ENCODE assay signal across 1 cellular context in the genomic region with DNA sequence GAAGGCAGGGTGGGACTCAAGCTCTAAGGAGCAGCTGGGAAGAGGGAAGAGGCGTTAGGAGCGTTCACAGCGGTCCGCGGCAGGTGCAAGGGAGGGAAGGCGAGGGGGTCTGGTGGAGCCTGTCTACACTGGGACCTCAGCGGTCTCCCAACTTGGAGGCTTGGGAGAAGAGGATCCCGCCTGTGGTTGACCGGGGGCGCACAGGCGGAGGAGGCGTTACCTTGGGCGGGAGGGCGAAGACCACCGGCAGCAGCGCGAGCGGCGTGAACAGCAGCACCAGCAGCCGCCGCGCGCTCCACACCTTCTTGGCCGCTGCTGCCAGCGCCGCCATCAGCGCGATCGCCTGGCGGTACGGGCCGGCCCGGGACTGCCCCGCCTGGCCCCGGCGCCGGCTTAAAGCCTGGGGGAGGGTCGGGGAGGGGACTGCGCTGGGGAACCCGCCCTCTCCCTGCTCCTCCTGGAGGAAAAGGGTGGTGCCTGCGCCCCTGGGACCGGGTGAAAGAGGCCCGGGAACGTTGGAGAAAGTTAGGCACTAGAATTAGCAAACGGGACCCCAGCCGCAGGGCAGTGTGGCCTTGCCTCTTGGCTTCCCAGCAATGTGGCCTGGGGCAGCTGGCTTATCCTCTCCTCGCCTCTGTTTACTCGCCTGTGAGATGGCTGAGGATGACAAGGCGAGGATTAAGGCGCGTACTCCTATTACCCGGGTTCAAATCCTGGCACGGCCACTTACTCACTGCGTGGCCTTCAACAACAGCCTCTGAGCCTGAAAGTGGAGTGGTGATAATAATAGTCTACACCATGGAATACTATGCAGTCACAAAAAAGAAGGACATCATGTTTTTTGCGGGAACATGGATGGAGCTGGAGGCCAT.
TF ChIP-seq lines count a peak whose summit lies in the region.

Gene SLC13A3 (minus strand): TSS at position 369 of the 872 bp plus-strand sequence. CDS start 38 bp downstream, at position 331.

TF ChIP-seq in HepG2, 621 proteins besides CTCF, POLR2A, EP300 and RAD21 (continued from another document and continues in another):
- TF ChIP-seq ZSCAN29 (CRISPR knock-in tag; conservative IDR thresholded peaks at IDR 0.05) (peak; percentile 85), ZNF256 (CRISPR knock-in tag; conservative IDR thresholded peaks at IDR 0.05) (no peak), CREBL2 (CRISPR knock-in tag; IDR thresholded peaks at IDR 0.05; ENCODE audit: borderline replicate concordance) (no peak; the same call in 1 of the 2 replicates), ZFX (CRISPR knock-in tag; IDR thresholded peaks at IDR 0.05; ENCODE audit: low read depth) (peak; percentile 89), TFDP1 (CRISPR knock-in tag; IDR thresholded peaks at IDR 0.05; ENCODE audit: borderline replicate concordance) (no peak; the same call in 1 of the 2 replicates), ZNF607 (CRISPR knock-in tag; IDR thresholded peaks at IDR 0.05; ENCODE audit: borderline replicate concordance) (peak; percentile 70), ZNF17 (CRISPR knock-in tag; IDR thresholded peaks at IDR 0.05) (no peak), RFXANK (CRISPR knock-in tag; IDR thresholded peaks at IDR 0.05) (peak; percentile 61; the same call in 1 of the 2 replicates), ZNF839 (CRISPR knock-in tag; IDR thresholded peaks at IDR 0.05; ENCODE audit: borderline replicate concordance) (peak; percentile 80; the same call in 1 of the 2 replicates), HNRNPLL (IDR thresholded peaks at IDR 0.05; ENCODE audit: low read depth, low read length, poor library complexity, severe bottlenecking) (peak; percentile 91), MIXL1 (CRISPR knock-in tag; IDR thresholded peaks at IDR 0.05) (0 out of 2 replicates have a peak, but pooled peaks have one; percentile 4), TBX3 (IDR thresholded peaks at IDR 0.05; ENCODE audit: borderline replicate concordance) (no peak; the same call in 1 of the 2 replicates), CHCHD3 (CRISPR knock-in tag; IDR thresholded peaks at IDR 0.05) (peak; percentile 92; the same call in 1 of the 2 replicates), IRX3 (CRISPR knock-in tag; IDR thresholded peaks at IDR 0.05; ENCODE audit: borderline replicate concordance, low read depth) (peak; percentile 72; the same call in 1 of the 2 replicates), ZSCAN25 (CRISPR knock-in tag; IDR thresholded peaks at IDR 0.05) (0 out of 2 replicates have a peak, but pooled peaks have one; percentile 22), GFI1 (CRISPR knock-in tag; IDR thresholded peaks at IDR 0.05; ENCODE audit: borderline replicate concordance) (no peak), TARDBP (CRISPR knock-in tag; IDR thresholded peaks at IDR 0.05) (peak; percentile 94), NBN (conservative IDR thresholded peaks at IDR 0.05) (no peak), ZNF3 (CRISPR knock-in tag; IDR thresholded peaks at IDR 0.05) (no peak; the same call in 1 of the 2 replicates), ZNF589 (CRISPR knock-in tag; conservative IDR thresholded peaks at IDR 0.05) (no peak), ZNF768 (CRISPR knock-in tag; IDR thresholded peaks at IDR 0.05) (peak; percentile 43; the same call in 1 of the 2 replicates), ZBTB33 (CRISPR knock-in tag; IDR thresholded peaks at IDR 0.05) (peak; percentile 83), ZNF383 (CRISPR knock-in tag; IDR thresholded peaks at IDR 0.05; ENCODE audit: borderline replicate concordance) (0 out of 2 replicates have a peak, but pooled peaks have one; percentile 58), RORA (CRISPR knock-in tag; IDR thresholded peaks at IDR 0.05) (no peak), ZNF263 (CRISPR knock-in tag; IDR thresholded peaks at IDR 0.05) (peak; percentile 62), ZBTB42 (CRISPR knock-in tag; IDR thresholded peaks at IDR 0.05) (peak; percentile 84; the same call in 1 of the 2 replicates), ZGPAT (CRISPR knock-in tag; IDR thresholded peaks at IDR 0.05) (peak; percentile 80; the same call in 1 of the 2 replicates), PRDM4 (CRISPR knock-in tag; IDR thresholded peaks at IDR 0.05; ENCODE audit: borderline replicate concordance) (no peak), RFX5 (IDR thresholded peaks at IDR 0.05; ENCODE audit: low read depth, low read length) (no peak; the same call in 1 of the 2 replicates), ZNF230 (CRISPR knock-in tag; IDR thresholded peaks at IDR 0.05) (peak; percentile 98), ZSCAN9 (CRISPR knock-in tag; IDR thresholded peaks at IDR 0.05; ENCODE audit: borderline replicate concordance) (peak; percentile 29; the same call in 1 of the 2 replicates), DNMT3B (CRISPR knock-in tag; conservative IDR thresholded peaks at IDR 0.05) (no peak), U2AF2 (IDR thresholded peaks at IDR 0.05; ENCODE audit: low read depth, low read length) (no peak), NR2F6 (IDR thresholded peaks at IDR 0.05) (no peak), NR2F6 (CRISPR knock-in tag; IDR thresholded peaks at IDR 0.05) (peak; percentile 34; the same call in 1 of the 2 replicates), ZNF501 (CRISPR knock-in tag; IDR thresholded peaks at IDR 0.05) (peak; percentile 67), ZNF687 (CRISPR knock-in tag; IDR thresholded peaks at IDR 0.05) (peak; percentile 99), POLR2AphosphoS5 (IDR thresholded peaks at IDR 0.05; ENCODE audit: low read depth, low read length) (peak; percentile 87)
- TF ChIP-seq, protein P1, sequence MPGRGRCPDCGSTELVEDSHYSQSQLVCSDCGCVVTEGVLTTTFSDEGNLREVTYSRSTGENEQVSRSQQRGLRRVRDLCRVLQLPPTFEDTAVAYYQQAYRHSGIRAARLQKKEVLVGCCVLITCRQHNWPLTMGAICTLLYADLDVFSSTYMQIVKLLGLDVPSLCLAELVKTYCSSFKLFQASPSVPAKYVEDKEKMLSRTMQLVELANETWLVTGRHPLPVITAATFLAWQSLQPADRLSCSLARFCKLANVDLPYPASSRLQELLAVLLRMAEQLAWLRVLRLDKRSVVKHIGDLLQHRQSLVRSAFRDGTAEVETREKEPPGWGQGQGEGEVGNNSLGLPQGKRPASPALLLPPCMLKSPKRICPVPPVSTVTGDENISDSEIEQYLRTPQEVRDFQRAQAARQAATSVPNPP (CRISPR knock-in tag; IDR thresholded peaks at IDR 0.05), result peak; percentile 72; the same call in 1 of the 2 replicates
- TF ChIP-seq, protein P2, sequence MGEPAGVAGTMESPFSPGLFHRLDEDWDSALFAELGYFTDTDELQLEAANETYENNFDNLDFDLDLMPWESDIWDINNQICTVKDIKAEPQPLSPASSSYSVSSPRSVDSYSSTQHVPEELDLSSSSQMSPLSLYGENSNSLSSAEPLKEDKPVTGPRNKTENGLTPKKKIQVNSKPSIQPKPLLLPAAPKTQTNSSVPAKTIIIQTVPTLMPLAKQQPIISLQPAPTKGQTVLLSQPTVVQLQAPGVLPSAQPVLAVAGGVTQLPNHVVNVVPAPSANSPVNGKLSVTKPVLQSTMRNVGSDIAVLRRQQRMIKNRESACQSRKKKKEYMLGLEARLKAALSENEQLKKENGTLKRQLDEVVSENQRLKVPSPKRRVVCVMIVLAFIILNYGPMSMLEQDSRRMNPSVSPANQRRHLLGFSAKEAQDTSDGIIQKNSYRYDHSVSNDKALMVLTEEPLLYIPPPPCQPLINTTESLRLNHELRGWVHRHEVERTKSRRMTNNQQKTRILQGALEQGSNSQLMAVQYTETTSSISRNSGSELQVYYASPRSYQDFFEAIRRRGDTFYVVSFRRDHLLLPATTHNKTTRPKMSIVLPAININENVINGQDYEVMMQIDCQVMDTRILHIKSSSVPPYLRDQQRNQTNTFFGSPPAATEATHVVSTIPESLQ (CRISPR knock-in tag; conservative IDR thresholded peaks at IDR 0.05), result no peak; the same call in 1 of the 2 replicates
